ENCODE assay signal across 19 cellular contexts in genomic region chr3:170699158-170700053, GRCh38.
A peak's percentile ranks its signal among the peaks of the same experiment; 100 is the strongest.
DNase-seq lines count a peak whose midpoint lies in the region; ATAC-seq and TF ChIP-seq lines count a peak whose summit lies in the region.
"Had no signal": no experiment of that assay in that cellular context is flagged by ENCODE, and none has a peak within 500 bp of the region (broad histone marks: within the 10 kb centered on the region; RNA-seq: fewer than 3 reads in every experiment).

No MANE protein-coding gene starts in this region.

- H3K4me1 Mint-ChIP-seq in endodermal cell: peaks cover 29% of the 10 kb centered on the region
- H3K4me1 Mint-ChIP-seq: natural killer cell had no signal

- 88 to 94% methylated on average over 5 to 8 of the region's 8 CpGs for WGBS in endodermal cell (ENCODE audit: insufficient coverage in 1 of 2, insufficient read length in 1 of 2), 2 experiments
- 62% methylated on average over 8 of the region's 8 CpGs for WGBS in right cardiac atrium
- 81 to 84% methylated on average over 8 of the region's 8 CpGs for WGBS in testis, 2 donors

- TF ChIP-seq CTCF in endodermal cell (conservative IDR thresholded peaks at IDR 0.05) (no peak), testis (IDR thresholded peaks at IDR 0.05) (no peak)

- H3K9me3 Mint-ChIP-seq in endodermal cell: no peaks in the 10 kb centered on the region
- H3K9me3 Mint-ChIP-seq: activated CD4-positive, alpha-beta memory T cell treated with anti-CD3 and anti-CD28 coated beads for 36 hours; activated T-cell treated with anti-CD3 and anti-CD28 coated beads, Interleukin-2, amount 50 U/mL, for 24 hours; dendritic cell treated with granulocyte-macrophage colony-stimulating factor and Interleukin-4, amounts not matched to agents 40 ng/mL and 50 ng/mL, for 4 days; H9; natural killer cell; stimulated activated naive B cell treated with anti-CD40 and anti-IgM and Interleukin-4, amounts not matched to agents 10 μg/mL and 1 μg/mL and 100 μg/mL, for 72 hours had no signal

- H3K4me1 ChIP-seq in endodermal cell (ENCODE audit: control insufficient read depth, insufficient read depth, low read length) (peaks cover 18% of the 10 kb centered on the region), right cardiac atrium (ENCODE audit: control insufficient read depth, insufficient read depth, low read length) (peaks cover 2% of the 10 kb centered on the region), testis (no peaks in the 10 kb centered on the region)
- H3K4me1 ChIP-seq: psoas muscle had no signal

- H3K27me3 Mint-ChIP-seq in endodermal cell (ENCODE audit: insufficient read depth): no peaks in the 10 kb centered on the region
- H3K27me3 Mint-ChIP-seq: dendritic cell treated with granulocyte-macrophage colony-stimulating factor and Interleukin-4, amounts not matched to agents 40 ng/mL and 50 ng/mL, for 4 days had no signal

- H3K27ac ChIP-seq in endodermal cell (ENCODE audit: low read depth, low read length) (no peak overlapping the region), right cardiac atrium (ENCODE audit: low read length) (no peak overlapping the region), testis (no peak overlapping the region)
- H3K27ac ChIP-seq: epithelial cell of prostate, psoas muscle had no signal

- H3K36me3 Mint-ChIP-seq in endodermal cell (ENCODE audit: low read depth): no peaks in the 10 kb centered on the region
- H3K36me3 Mint-ChIP-seq: activated CD4-positive, alpha-beta memory T cell treated with anti-CD3 and anti-CD28 coated beads for 36 hours; natural killer cell; stimulated activated naive B cell treated with anti-CD40 and anti-IgM and Interleukin-4, amounts not matched to agents 10 μg/mL and 1 μg/mL and 100 μg/mL, for 72 hours had no signal

- no peaks in the 10 kb centered on the region for H3K27me3 ChIP-seq in endodermal cell (ENCODE audit: control insufficient read depth, insufficient read depth, low read length, poor library complexity, severe bottlenecking)
- no peaks in the 10 kb centered on the region for H3K27me3 ChIP-seq in right cardiac atrium (ENCODE audit: control insufficient read depth, insufficient read depth)
- no peaks in the 10 kb centered on the region for H3K27me3 ChIP-seq in testis

- ATAC-seq in right cardiac atrium (peak; percentile 93 to 95), GM21528 (IDR thresholded peaks at IDR 0.05; ENCODE audit: low FRiP score, unreplicated experiment) (no peak)
- ATAC-seq: natural killer cell; psoas muscle; stimulated activated naive B cell treated with anti-CD40 and anti-IgM and Interleukin-4, amounts not matched to agents 10 μg/mL and 1 μg/mL and 100 μg/mL, for 72 hours had no signal

- peak overlapping the region; percentile 45 for H3K27ac Mint-ChIP-seq in endodermal cell
- H3K27ac Mint-ChIP-seq: activated CD4-positive, alpha-beta memory T cell treated with anti-CD3 and anti-CD28 coated beads for 36 hours; activated T-cell treated with anti-CD3 and anti-CD28 coated beads, Interleukin-2, amount 50 U/mL, for 24 hours; dendritic cell treated with granulocyte-macrophage colony-stimulating factor and Interleukin-4, amounts not matched to agents 40 ng/mL and 50 ng/mL, for 4 days; H9; natural killer cell; stimulated activated naive B cell treated with anti-CD40 and anti-IgM and Interleukin-4, amounts not matched to agents 10 μg/mL and 1 μg/mL and 100 μg/mL, for 72 hours had no signal

- intact Hi-C loops in right cardiac atrium (cut with DNase I): loop anchor here in 2 of 4 donors (10.0 kb wide), 1 partner anchor 285 kb away; the partner anchor contains the start of gene CLDN11 (in 2 of the 2)
- intact Hi-C loops in testis (cut with DNase I; ENCODE audit: low total_unique reads): no loop called here

- no peak overlapping the region for H3K4me3 Mint-ChIP-seq in endodermal cell
- H3K4me3 Mint-ChIP-seq: activated CD4-positive, alpha-beta memory T cell treated with anti-CD3 and anti-CD28 coated beads for 36 hours; activated T-cell treated with anti-CD3 and anti-CD28 coated beads, Interleukin-2, amount 50 U/mL, for 24 hours; dendritic cell treated with granulocyte-macrophage colony-stimulating factor and Interleukin-4, amounts not matched to agents 40 ng/mL and 50 ng/mL, for 4 days; H9; natural killer cell; stimulated activated naive B cell treated with anti-CD40 and anti-IgM and Interleukin-4, amounts not matched to agents 10 μg/mL and 1 μg/mL and 100 μg/mL, for 72 hours had no signal

- no peak for TF ChIP-seq POLR2A in testis (IDR thresholded peaks at IDR 0.05)

- H3K4me3 ChIP-seq in endodermal cell (ENCODE audit: low read length): no peak overlapping the region
- no peak overlapping the region for H3K4me3 ChIP-seq in right cardiac atrium (ENCODE audit: low read length)
- H3K4me3 ChIP-seq in testis: no peak overlapping the region
- H3K4me3 ChIP-seq: psoas muscle had no signal

- DNase-seq in SK-MEL-5 (ENCODE audit: low read depth, low spot score): peak; percentile 12
- DNase-seq in endodermal cell: no peak
- peak in 2 of 3 donors; percentile 14 to 42 for DNase-seq in right cardiac atrium
- peak; percentile 25 for DNase-seq in testis
- DNase-seq in NOMO-1 treated with dmso at 0.1 percent for 144 hours (lab: John Stamatoyannopoulos, UW; ENCODE audit: unreplicated experiment): no peak
- no peak for DNase-seq in activated CD4-positive, CD25-positive, alpha-beta regulatory T cell (lab: John Stamatoyannopoulos, UW)
- DNase-seq: activated CD4-positive, alpha-beta memory T cell treated with anti-CD3 and anti-CD28 coated beads for 36 hours; activated naive CD4-positive, alpha-beta T cell treated with anti-CD3 and anti-CD28 coated beads, Interleukin-2, amount 50 U/mL, for 16 hours; activated T-cell treated with anti-CD3 and anti-CD28 coated beads, Interleukin-2, amount 50 U/mL, for 24 hours; H9; KBM-7; MV-4-11; natural killer cell; NCI-H2029 treated with DMSO at 0.1 percent for 48 hours; psoas muscle; stimulated activated naive B cell treated with anti-CD40 and anti-IgM and Interleukin-4, amounts not matched to agents 10 μg/mL and 1 μg/mL and 100 μg/mL, for 72 hours had no signal

- H3K36me3 ChIP-seq in endodermal cell (ENCODE audit: control insufficient read depth, insufficient read depth, low read length): no peaks in the 10 kb centered on the region
- H3K36me3 ChIP-seq in testis (ENCODE audit: low read depth, missing control alignments): no peaks in the 10 kb centered on the region

- no peak overlapping the region for H3K9ac ChIP-seq in endodermal cell (ENCODE audit: extremely low read depth, low read length, poor library complexity, severe bottlenecking)

- H3K9me3 ChIP-seq in endodermal cell (ENCODE audit: control insufficient read depth, low read length) (peaks cover 14% of the 10 kb centered on the region), right cardiac atrium (ENCODE audit: control insufficient read depth, low read length) (no peaks in the 10 kb centered on the region), testis (no peaks in the 10 kb centered on the region)
- H3K9me3 ChIP-seq: psoas muscle had no signal

- in situ Hi-C loops in SK-MEL-5 (cut with HindIII; ENCODE audit: low pct_unique_long_range_greater_than_20kb, low sequenced_read_pairs): no loop called here

Comparison
In these comparisons a context has a peak if more than half of its experiments do, and no peak if none do; other contexts are left out.
1. DNase-seq: peak in SK-MEL-5 (single experiment), right cardiac atrium (2 of 3) and testis (single experiment); none in endodermal cell (single experiment), NOMO-1 treated with dmso at 0.1 percent for 144 hours (single experiment) and activated CD4-positive, CD25-positive, alpha-beta regulatory T cell (0 of 4).